Comparison of ENCODE assay signal across 8 cellular contexts in the genomic region with DNA sequence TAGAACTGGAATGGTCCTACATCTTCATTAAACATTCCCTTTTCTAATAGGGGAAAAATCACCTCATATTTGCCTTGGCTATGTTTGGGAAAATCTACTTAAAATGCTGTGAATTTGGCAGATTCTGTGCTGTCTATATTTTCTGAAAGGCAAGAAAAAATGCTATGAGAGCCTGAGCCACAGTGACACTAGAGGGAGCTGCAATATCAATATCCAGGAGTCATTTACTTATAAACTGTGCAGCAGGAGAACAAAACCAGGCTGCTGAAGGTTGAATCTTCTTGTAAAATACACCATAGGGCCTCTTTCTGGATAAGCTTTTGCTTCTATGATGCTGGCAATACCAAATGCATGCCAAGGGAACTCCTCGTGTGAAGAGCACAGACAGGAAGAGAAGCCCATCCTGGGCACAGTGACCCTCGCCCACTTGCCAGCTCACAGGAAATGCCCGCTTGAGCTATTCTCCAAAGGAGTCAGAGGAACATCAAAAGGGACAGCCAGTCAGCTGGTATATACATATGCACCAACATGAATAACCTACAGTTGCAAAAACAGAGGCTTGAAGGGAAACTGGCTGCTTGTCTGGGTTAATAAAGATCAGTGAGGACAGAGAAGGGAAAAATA. TPM values are rescaled to one million over a fixed set of nuclear protein-coding genes. Genes with fewer than 3 reads are reported as not detected.
A peak's percentile ranks its signal among the peaks of the same experiment; 100 is the strongest.
DNase-seq lines count a peak whose midpoint lies in the region; ATAC-seq and TF ChIP-seq lines count a peak whose summit lies in the region.

No MANE protein-coding gene starts in this region.

- no peaks in the 10 kb centered on the region for H3K27me3 ChIP-seq in thoracic aorta (replicated peaks; ENCODE audit: insufficient read depth)

- DNase-seq in NCI-H345 (lab: John Stamatoyannopoulos, UW) (peak; percentile 35), NCI-H345 treated with DMSO at 0.1 percent for 48 hours (lab: John Stamatoyannopoulos, UW; ENCODE audit: unreplicated experiment) (no peak), SHP77 treated with DMSO at 0.1 percent for 48 hours (lab: John Stamatoyannopoulos, UW) (peak; percentile 12), cerebellar cortex (ENCODE audit: low spot score) (peak; percentile 87), left colon (peak in 1 of 2 donors; percentile 42), thoracic aorta (ENCODE audit: low spot score) (no peak)
- DNase-seq in activated effector memory CD4-positive, alpha-beta T cell treated with anti-CD3 and anti-CD28 coated beads, Interleukin-2, amount 50 U/mL, for 16 hours = no peak

- H3K36me3 ChIP-seq in thoracic aorta = no peaks in the 10 kb centered on the region

- ATAC-seq in left colon (peak; percentile 72), thoracic aorta (ENCODE audit: insufficient number of reproducible peaks, low FRiP score, low read depth) (no peak)

- peaks cover 0 to 3% of the 10 kb centered on the region in 2 donors for H3K4me1 ChIP-seq in thoracic aorta (ENCODE audit: control insufficient read depth in 1 of 2, low read depth in 2 of 2)

- peak; percentile 78 for TF ChIP-seq CTCF in LNCAP (IDR thresholded peaks at IDR 0.05)
- peak; percentile 63 for TF ChIP-seq CTCF in thoracic aorta (IDR thresholded peaks at IDR 0.05)

- no peak overlapping the region for H3K27ac ChIP-seq in thoracic aorta

- H3K4me3 ChIP-seq in thoracic aorta = no peak overlapping the region

- intact Hi-C loops in left colon (cut with DNase I, micrococcal nuclease) = loop anchor here in 1 of 2 donors (5.0 kb wide), 1 partner anchor 423 kb away; no protein-coding TSS in a partner anchor

- H3K9me3 ChIP-seq in thoracic aorta = no peaks in the 10 kb centered on the region

RNA-seq across cellular contexts. Expression of gene TSPAN3, which starts 48.0 kb away (rescaled TPM):
- total RNA-seq in left colon (100 to 1,000 TPM; 708 to 954 TPM), thoracic aorta (100 to 1,000 TPM; 215 to 256 TPM)

Comparison
In these comparisons a context has a peak if more than half of its experiments do, and no peak if none do; other contexts are left out.
1. DNase-seq: peak in NCI-H345 (single experiment), SHP77 treated with DMSO at 0.1 percent for 48 hours (single experiment) and cerebellar cortex (single experiment); none in NCI-H345 treated with DMSO at 0.1 percent for 48 hours (single experiment), thoracic aorta (single experiment) and activated effector memory CD4-positive, alpha-beta T cell treated with anti-CD3 and anti-CD28 coated beads, Interleukin-2, amount 50 U/mL, for 16 hours (single experiment).